In the genomic region with DNA sequence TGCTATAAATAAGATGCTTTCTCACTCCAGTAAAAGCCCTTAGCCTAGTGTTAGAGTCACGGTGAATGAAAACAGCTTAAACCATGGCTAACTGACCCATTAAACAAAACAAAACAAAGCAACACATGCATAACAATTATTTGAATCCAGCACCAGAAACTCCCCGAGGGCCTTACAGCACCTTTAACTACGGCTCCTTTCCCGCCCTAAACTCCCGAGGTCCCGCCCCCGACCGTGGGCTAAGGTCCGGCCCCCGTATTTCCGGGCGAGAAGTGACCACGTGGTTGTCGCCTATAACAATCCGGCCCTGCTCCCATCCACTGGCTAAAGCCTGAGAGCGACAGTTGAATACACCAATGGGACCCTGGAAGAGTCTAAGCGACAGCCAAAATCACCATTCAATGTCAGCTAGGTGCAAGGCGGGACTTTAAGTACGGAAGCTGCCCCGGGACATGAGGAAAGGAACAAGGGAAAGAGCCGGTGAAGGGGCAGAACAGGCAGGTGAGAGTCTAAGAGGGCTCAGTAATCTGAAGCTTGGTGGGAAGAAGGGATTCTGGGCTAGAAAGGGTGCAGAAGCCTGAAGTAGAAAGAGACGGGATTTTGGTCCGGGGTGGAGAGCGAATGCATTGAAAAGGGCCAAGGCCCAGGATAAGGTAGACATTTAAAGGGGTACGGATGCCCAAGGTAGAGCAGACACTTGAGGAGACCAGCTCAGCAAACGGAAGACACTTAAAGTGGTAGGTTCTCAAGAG, we compare ENCODE assay signal across 8 cellular contexts. TPM values are rescaled to one million over a fixed set of nuclear protein-coding genes. Genes with fewer than 3 reads are reported as not detected.
DNase-seq lines count a peak whose midpoint lies in the region; ATAC-seq and TF ChIP-seq lines count a peak whose summit lies in the region.

A gene (plus strand): TSS at position 448 of the 752 bp plus-strand sequence. CDS start 351 bp downstream, outside the sequence.

- WGBS in tibial nerve, 2 donors, result 0% methylated on average over 26 of the region's 26 CpGs

- peak within 1 kb of the TSS; percentile 92 for H3K9ac ChIP-seq in adipocyte (ENCODE audit: low read length)
- no peak within 1 kb of the TSS for H3K9ac ChIP-seq in parathyroid adenoma

- peaks cover 5% of the 10 kb centered on the region for H3K79me2 ChIP-seq in parathyroid adenoma

- in situ Hi-C loops in GM13976 (cut with MboI; ENCODE audit: low sequenced_read_pairs, unreplicated experiment), result no loop called here

- DNase-seq in GM13976 (ENCODE audit: low spot score) (peak; percentile 97), NCI-H1436 treated with DMSO at 0.1 percent for 48 hours (lab: John Stamatoyannopoulos, UW) (peak; percentile 99), T follicular helper cell (ENCODE audit: low read depth) (peak; percentile 93), adipocyte (ENCODE audit: low read depth) (peak; percentile 100), cardiac septum (ENCODE audit: low spot score) (peak; percentile 97), tibial nerve (ENCODE audit: low spot score in 2 of 2) (peak; percentile 92 to 100)

- ATAC-seq in HG02852 (IDR thresholded peaks at IDR 0.05; ENCODE audit: unreplicated experiment), result peak; percentile 98

- peaks cover 28% of the 10 kb centered on the region for H3K4me1 ChIP-seq in adipocyte (ENCODE audit: control insufficient read depth, insufficient read depth, low read length)
- no peaks in the 10 kb centered on the region for H3K4me1 ChIP-seq in parathyroid adenoma
- peaks cover 3 to 26% (median 13%) of the 10 kb centered on the region in 4 donors for H3K4me1 ChIP-seq in tibial nerve

- H3K4me3 ChIP-seq in adipocyte (ENCODE audit: low read length) (peak within 1 kb of the TSS; percentile 96), parathyroid adenoma (ENCODE audit: low read depth, low read length) (peak within 1 kb of the TSS; percentile 83), tibial nerve (peak within 1 kb of the TSS; percentile 49 to 86 (median 72))

- H3K27ac ChIP-seq in parathyroid adenoma, result peak within 1 kb of the TSS; percentile 18
- H3K27ac ChIP-seq in tibial nerve, result peak within 1 kb of the TSS; percentile 15 to 85 (median 72)

- TF ChIP-seq EP300 in tibial nerve (IDR thresholded peaks at IDR 0.05), result peak; percentile 71 to 90

- peaks cover 14% of the 10 kb centered on the region for H3K36me3 ChIP-seq in adipocyte (ENCODE audit: control insufficient read depth, insufficient read depth, low read length, severe bottlenecking)
- H3K36me3 ChIP-seq in parathyroid adenoma (ENCODE audit: control insufficient read depth, insufficient read depth, low read length), result no peaks in the 10 kb centered on the region
- H3K36me3 ChIP-seq in tibial nerve, result peaks cover 0 to 24% (median 0%) of the 10 kb centered on the region in 3 donors

- peak in 1 of 2 donors; percentile 42 for TF ChIP-seq POLR2A in tibial nerve (IDR thresholded peaks at IDR 0.05)

- intact Hi-C loops in cardiac septum (cut with DNase I), result loop anchor here (1.0 kb wide), 1 partner anchor 22 kb away; a partner anchor contains a TSS

- peak within 1 kb of the TSS; percentile 95 for H3K4me2 ChIP-seq in parathyroid adenoma (ENCODE audit: low read length)

- H3K27me3 ChIP-seq in adipocyte (replicated peaks; ENCODE audit: control insufficient read depth, insufficient read depth, low read length) (no peaks in the 10 kb centered on the region), parathyroid adenoma (ENCODE audit: control insufficient read depth, insufficient read depth, low read length) (no peaks in the 10 kb centered on the region), tibial nerve (no peaks in the 10 kb centered on the region)

- no peak for TF ChIP-seq CTCF in GM13976 (IDR thresholded peaks at IDR 0.05; ENCODE audit: borderline replicate concordance, control extremely low read depth, extremely low read depth, insufficient read depth, missing control alignments)
- no peak for TF ChIP-seq CTCF in parathyroid adenoma (IDR thresholded peaks at IDR 0.05)
- TF ChIP-seq CTCF in tibial nerve (IDR thresholded peaks at IDR 0.05), result peak in 2 of 5 experiments; percentile 30 to 61

- H2AFZ ChIP-seq in parathyroid adenoma, result peak within 1 kb of the TSS; percentile 65

- H3K9me3 ChIP-seq in adipocyte (ENCODE audit: control insufficient read depth, low read length), result no peaks in the 10 kb centered on the region
- no peaks in the 10 kb centered on the region for H3K9me3 ChIP-seq in parathyroid adenoma (ENCODE audit: control insufficient read depth, low read length)
- H3K9me3 ChIP-seq in tibial nerve, result no peaks in the 10 kb centered on the region

RNA-seq across cellular contexts. Expression of the gene that starts here (rescaled TPM):
- total RNA-seq in cardiac septum, result 22.2 TPM
- total RNA-seq in tibial nerve, result 10 to 100 TPM; 17.4 to 33.6 (median 23.6) TPM

Comparison
In these comparisons a context has a peak if more than half of its experiments do, and no peak if none do; other contexts are left out.
1. Peak in every context shown above with its lines: DNase-seq, ATAC-seq, H3K4me3 ChIP-seq and H3K27ac ChIP-seq.